ENCODE assay signal across 8 cellular contexts in the genomic region with DNA sequence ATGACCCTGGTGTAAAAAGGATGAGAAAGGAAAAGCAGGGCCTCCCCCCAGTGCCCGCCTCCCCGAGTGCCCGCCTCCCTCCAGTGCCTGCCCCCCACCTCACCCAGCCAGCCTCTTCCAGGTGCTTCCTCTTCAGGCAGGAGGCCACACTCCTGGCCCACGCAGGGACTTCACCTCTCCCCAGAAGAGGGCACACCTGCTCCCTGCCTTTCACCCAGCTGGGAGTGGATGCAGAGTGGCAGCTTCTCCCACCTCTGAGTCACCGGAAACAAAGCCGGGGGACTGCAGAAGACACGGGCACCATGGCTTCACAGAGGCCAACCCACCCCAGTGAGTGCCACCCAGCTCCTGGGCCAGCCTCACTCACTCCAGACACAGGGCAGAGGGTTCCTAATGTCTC. TPM values are rescaled to one million over a fixed set of nuclear protein-coding genes. Genes with fewer than 3 reads are reported as not detected.
DNase-seq lines count a peak whose midpoint lies in the region; ATAC-seq and TF ChIP-seq lines count a peak whose summit lies in the region.

No MANE protein-coding gene starts in this region.

- no peak for ATAC-seq in HG03469 (IDR thresholded peaks at IDR 0.05; ENCODE audit: unreplicated experiment)

- no peak overlapping the region for H3K4me3 Mint-ChIP-seq in H9
- no peak overlapping the region for H3K4me3 Mint-ChIP-seq in activated CD4-positive, alpha-beta T cell treated with anti-CD3 and anti-CD28 coated beads, Interleukin-2, amount 10 ng/mL, durations not matched to agents 24 days and 14 days

- H3K23ac ChIP-seq in H9 (ENCODE audit: insufficient read length, low read depth, low read length) = no peak overlapping the region

- DNase-seq in H9 (peak; percentile 70), glomerular visceral epithelial cell (ENCODE audit: extremely low spot score) (peak; percentile 36), epidermal melanocyte (ENCODE audit: insufficient read length, low spot score) (no peak), foreskin melanocyte (no peak), DMS153 treated with DMSO at 0.1 percent for 48 hours (lab: John Stamatoyannopoulos, UW; ENCODE audit: unreplicated experiment) (no peak)
- peak; percentile 76 for DNase-seq in activated CD4-positive, alpha-beta T cell treated with anti-CD3 and anti-CD28 coated beads, Interleukin-2, amount 10 ng/mL, durations not matched to agents 24 days and 14 days

- no peaks in the 10 kb centered on the region for H3K36me3 Mint-ChIP-seq in H9 (ENCODE audit: insufficient read depth in 1 of 3, low read depth in 3 of 3)
- no peaks in the 10 kb centered on the region for H3K36me3 Mint-ChIP-seq in activated CD4-positive, alpha-beta T cell treated with anti-CD3 and anti-CD28 coated beads, Interleukin-2, amount 10 ng/mL, durations not matched to agents 24 days and 14 days (ENCODE audit: low read depth)

- no peak overlapping the region for H4K8ac ChIP-seq in H9 (replicated peaks; ENCODE audit: insufficient read length, low read depth, low read length)

- H3K9me3 Mint-ChIP-seq in H9 = no peaks in the 10 kb centered on the region
- H3K9me3 Mint-ChIP-seq in activated CD4-positive, alpha-beta T cell treated with anti-CD3 and anti-CD28 coated beads, Interleukin-2, amount 10 ng/mL, durations not matched to agents 24 days and 14 days = no peaks in the 10 kb centered on the region

- no peak overlapping the region for H2BK12ac ChIP-seq in H9 (ENCODE audit: insufficient read length, low read depth, low read length)

- no peaks in the 10 kb centered on the region for H3K79me2 ChIP-seq in H9 (ENCODE audit: insufficient read depth, low read length)

- H3K27ac Mint-ChIP-seq in H9 = no peak overlapping the region
- H3K27ac Mint-ChIP-seq in activated CD4-positive, alpha-beta T cell treated with anti-CD3 and anti-CD28 coated beads, Interleukin-2, amount 10 ng/mL, durations not matched to agents 24 days and 14 days = no peak overlapping the region

- H3K27me3 Mint-ChIP-seq in H9 (ENCODE audit: low read depth) = peaks cover 4% of the 10 kb centered on the region; the same call in 1 of the 2 replicates
- H3K27me3 Mint-ChIP-seq in activated CD4-positive, alpha-beta T cell treated with anti-CD3 and anti-CD28 coated beads, Interleukin-2, amount 10 ng/mL, durations not matched to agents 24 days and 14 days = no peaks in the 10 kb centered on the region

- no peak overlapping the region for H3K18ac ChIP-seq in H9 (ENCODE audit: insufficient read length, low read depth, low read length)

- no CpG with 5 or more reads among the region's 7 CpGs for WGBS in H9 (ENCODE audit: extremely low coverage, insufficient read length, low lambda C conversion rate)

- H3K9ac ChIP-seq in H9 (ENCODE audit: extremely low read depth, insufficient read length, low read length) = no peak overlapping the region

- no peaks in the 10 kb centered on the region for H3K27me3 ChIP-seq in H9 (ENCODE audit: insufficient read depth, low read length)

- no peaks in the 10 kb centered on the region for H4K20me1 ChIP-seq in H9 (ENCODE audit: control insufficient read depth, insufficient read depth, insufficient read length)

- H2BK20ac ChIP-seq in H9 (ENCODE audit: low read depth, low read length, poor library complexity, severe bottlenecking) = no peak overlapping the region

- H3T11ph ChIP-seq in H9 (ENCODE audit: low read length) = no peak overlapping the region

- H3K79me1 ChIP-seq in H9 (ENCODE audit: insufficient read depth, low read depth, low read length, poor library complexity, severe bottlenecking) = no peaks in the 10 kb centered on the region

- H3K14ac ChIP-seq in H9 (ENCODE audit: insufficient read depth, low read length) = peak overlapping the region; percentile 69; the same call in 1 of the 2 replicates

- H3K4me1 ChIP-seq in H9 (ENCODE audit: insufficient read depth, low read length) = peaks cover 2% of the 10 kb centered on the region; the same call in 1 of the 2 replicates

- no peak overlapping the region for H3K4ac ChIP-seq in H9 (ENCODE audit: low read depth, low read length)

- H2AFZ ChIP-seq in H9 (ENCODE audit: low read length) = no peak overlapping the region

- H2BK120ac ChIP-seq in H9 (ENCODE audit: low read depth, low read length, poor library complexity, severe bottlenecking) = no peak overlapping the region

- no peak overlapping the region for H4K5ac ChIP-seq in H9 (ENCODE audit: insufficient read length, low read depth, low read length)

- H3K27ac ChIP-seq in 22Rv1 (no peak overlapping the region), H9 (ENCODE audit: insufficient read length, low read depth, low read length) (no peak overlapping the region)

- no peak overlapping the region for H2AK5ac ChIP-seq in H9 (ENCODE audit: insufficient read length, low read length)

- intact Hi-C loops in activated CD4-positive, alpha-beta T cell treated with anti-CD3 and anti-CD28 coated beads, Interleukin-2, amount 10 ng/mL, durations not matched to agents 24 days and 14 days (cut with micrococcal nuclease) = no loop called here

- no peak overlapping the region for H2BK5ac ChIP-seq in H9 (ENCODE audit: insufficient read length, low read length)

- peaks cover 17 to 23% of the 10 kb centered on the region in 2 experiments for H3K4me1 Mint-ChIP-seq in H9
- H3K4me1 Mint-ChIP-seq in activated CD4-positive, alpha-beta T cell treated with anti-CD3 and anti-CD28 coated beads, Interleukin-2, amount 10 ng/mL, durations not matched to agents 24 days and 14 days = peaks cover 8% of the 10 kb centered on the region

- no peaks in the 10 kb centered on the region for H3K9me3 ChIP-seq in H9 (ENCODE audit: control insufficient read depth, low read depth, low read length)

- H4K91ac ChIP-seq in H9 (ENCODE audit: insufficient read length, low read depth, low read length) = no peak overlapping the region

- no peak overlapping the region for H3K4me2 ChIP-seq in H9 (ENCODE audit: insufficient read depth, insufficient read length, low read length)

- no peaks in the 10 kb centered on the region for H3K23me2 ChIP-seq in H9 (ENCODE audit: insufficient read length, low read depth, low read length, poor library complexity, severe bottlenecking)

- H2BK15ac ChIP-seq in H9 (ENCODE audit: low read depth, low read length) = no peak overlapping the region

- H3K56ac ChIP-seq in H9 (ENCODE audit: insufficient read length, low read depth, low read length) = no peak overlapping the region

- TF ChIP-seq CTCF in 22Rv1 (IDR thresholded peaks at IDR 0.05) = peak; percentile 18; the same call in 1 of the 2 replicates
- TF ChIP-seq CTCF in H9 (conservative IDR thresholded peaks at IDR 0.05) = peak; percentile 45; the same call in 2 of the 3 replicates

RNA-seq across cellular contexts. Expression of a gene that starts 16.1 kb away (rescaled TPM):
- 6.1 and 7.5 TPM in 2 replicates for total RNA-seq in H9 (2021)
- 25.2 and 25.9 TPM in 2 replicates for total RNA-seq in activated CD4-positive, alpha-beta T cell treated with anti-CD3 and anti-CD28 coated beads, Interleukin-2, amount 10 ng/mL, durations not matched to agents 24 days and 14 days

Comparison
In these comparisons a context has a peak if more than half of its experiments do, and no peak if none do; other contexts are left out.
1. DNase-seq: peak in H9 (single experiment), activated CD4-positive, alpha-beta T cell treated with anti-CD3 and anti-CD28 coated beads, Interleukin-2, amount 10 ng/mL, durations not matched to agents 24 days and 14 days (single experiment) and glomerular visceral epithelial cell (single experiment); none in epidermal melanocyte (single experiment), foreskin melanocyte (single experiment) and DMS153 treated with DMSO at 0.1 percent for 48 hours (single experiment).